In genomic region chr18:47644896-47645295, GRCh38 we compare ENCODE assay signal across 23 cellular contexts.
DNase-seq lines count a peak whose midpoint lies in the region; ATAC-seq, FAIRE-seq and TF ChIP-seq lines count a peak whose summit lies in the region.
"Had no signal": no experiment of that assay in that cellular context is flagged by ENCODE, and none has a peak within 500 bp of the region (broad histone marks: within the 10 kb centered on the region; RNA-seq: fewer than 3 reads in every experiment).

No MANE protein-coding gene starts in this region.

- intact Hi-C loops in esophagus muscularis mucosa (cut with DNase I) = no loop called here

- H3K9me3 ChIP-seq in esophagus muscularis mucosa (peaks cover 0 to 5% (median 0%) of the 10 kb centered on the region in 4 donors), lung (ENCODE audit: control insufficient read depth in 2 of 2, insufficient read depth in 1 of 2, low read length in 1 of 2) (peaks cover 0 to 4% of the 10 kb centered on the region in 2 donors)
- H3K9me3 ChIP-seq: BE2C, HAP-1 had no signal

- no peaks in the 10 kb centered on the region for H3K4me1 ChIP-seq in esophagus muscularis mucosa
- H3K4me1 ChIP-seq in lung (ENCODE audit: control insufficient read depth in 2 of 2, insufficient read depth in 2 of 2, low read length in 2 of 2) = no peaks in the 10 kb centered on the region
- H3K4me1 ChIP-seq: BE2C; BLaER1 treated with 17β-estradiol and CSF1 and Interleukin-3, amounts not matched to agents 10 nM and 100 nM; HAP-1 had no signal

- TF ChIP-seq POLR2A in esophagus muscularis mucosa (IDR thresholded peaks at IDR 0.05; ENCODE audit: low read depth) = no peak

- WGBS in esophagus muscularis mucosa = 62% methylated on average over 1 of the region's 1 CpG
- WGBS in lung, 2 donors = 63 to 71% methylated on average over 1 of the region's 1 CpG

- peak; percentile 53 for ATAC-seq in lung (ENCODE audit: insufficient read depth, low FRiP score)
- ATAC-seq in GM19328 (IDR thresholded peaks at IDR 0.05; ENCODE audit: unreplicated experiment) = no peak

- FAIRE-seq in urothelium cell line (lab: Jason Lieb, UNC) = no peak
- FAIRE-seq: A204.1, D721Med, GM12891, GM18507, H54 had no signal

- H3K27me3 ChIP-seq in esophagus muscularis mucosa (no peaks in the 10 kb centered on the region), lung (ENCODE audit: control insufficient read depth, insufficient read depth) (no peaks in the 10 kb centered on the region)
- H3K27me3 ChIP-seq: BE2C; BLaER1 treated with 17β-estradiol and CSF1 and Interleukin-3, amounts not matched to agents 10 nM and 100 nM had no signal

- no peak overlapping the region for H3K4me3 ChIP-seq in esophagus muscularis mucosa
- no peak overlapping the region for H3K4me3 ChIP-seq in lung
- H3K4me3 ChIP-seq: BLaER1 treated with 17β-estradiol and CSF1 and Interleukin-3, amounts not matched to agents 10 nM and 100 nM; HAP-1 had no signal

- peak; percentile 16 for DNase-seq in NCI-H748 (lab: John Stamatoyannopoulos, UW; ENCODE audit: unreplicated experiment)
- DNase-seq in NCI-H748 treated with DMSO at 0.1 percent for 48 hours (lab: John Stamatoyannopoulos, UW) = no peak
- peak; percentile 70 for DNase-seq in esophagus muscularis mucosa (ENCODE audit: extremely low spot score)
- DNase-seq in lung (ENCODE audit: low spot score) = no peak
- no peak for DNase-seq in NCI-H345 (lab: John Stamatoyannopoulos, UW)
- DNase-seq in urothelium cell line (ENCODE audit: low spot score) = no peak
- DNase-seq: BE2C; CD4-positive, alpha-beta T cell; CD8-positive, alpha-beta memory T cell; DMS53; DMS79 treated with DMSO at 0.1 percent for 48 hours; GF-D8; GOT3; HFFc6 had no signal

- no peak for TF ChIP-seq EP300 in esophagus muscularis mucosa (IDR thresholded peaks at IDR 0.05)

- TF ChIP-seq CTCF in esophagus muscularis mucosa (IDR thresholded peaks at IDR 0.05) = no peak
- TF ChIP-seq CTCF in lung (IDR thresholded peaks at IDR 0.05; ENCODE audit: control extremely low read depth, extremely low read depth) = no peak

- no peak overlapping the region for H3K27ac ChIP-seq in esophagus muscularis mucosa (replicated peaks in 1 of 4)
- H3K27ac ChIP-seq in lung (ENCODE audit: low read depth in 1 of 2, low read length in 1 of 2) = no peak overlapping the region
- H3K27ac ChIP-seq: 22Rv1; BLaER1 treated with 17β-estradiol and CSF1 and Interleukin-3, amounts not matched to agents 10 nM and 100 nM had no signal

- H3K36me3 ChIP-seq in esophagus muscularis mucosa (no peaks in the 10 kb centered on the region), lung (ENCODE audit: control insufficient read depth in 2 of 2, insufficient read depth in 2 of 2, low read length in 2 of 2) (no peaks in the 10 kb centered on the region)
- H3K36me3 ChIP-seq: BE2C; BLaER1 treated with 17β-estradiol and CSF1 and Interleukin-3, amounts not matched to agents 10 nM and 100 nM; HAP-1 had no signal

Comparison
In these comparisons a context has a peak if more than half of its experiments do, and no peak if none do; other contexts are left out.
1. DNase-seq: peak in NCI-H748 (single experiment) and esophagus muscularis mucosa (single experiment); none in NCI-H748 treated with DMSO at 0.1 percent for 48 hours (single experiment), lung (single experiment), NCI-H345 (single experiment) and urothelium cell line (single experiment).